16 cellular contexts compared by ENCODE assay signal in genomic region chr5:74889523-74890105, GRCh38. TPM values are rescaled to one million over a fixed set of nuclear protein-coding genes. Genes with fewer than 3 reads are reported as not detected.
DNase-seq lines count a peak whose midpoint lies in the region; ATAC-seq and TF ChIP-seq lines count a peak whose summit lies in the region.
"Had no signal": no experiment of that assay in that cellular context is flagged by ENCODE, and none has a peak within 500 bp of the region (broad histone marks: within the 10 kb centered on the region; RNA-seq: fewer than 3 reads in every experiment).

No MANE protein-coding gene starts in this region.

- in situ Hi-C loops in GM13977 (cut with MboI; ENCODE audit: low pct_unique_long_range_greater_than_20kb, low sequenced_read_pairs, unreplicated experiment): no loop called here

- intact Hi-C loops in ovary (cut with DNase I): no loop called here

- 43 to 83% (median 59%) methylated on average over 2 of the region's 2 CpGs for WGBS in ovary, 3 donors

- TF ChIP-seq CTCF in GM13977 (IDR thresholded peaks at IDR 0.05; ENCODE audit: extremely low read depth, insufficient read depth, missing control alignments) (no peak), GM20000 (IDR thresholded peaks at IDR 0.05; ENCODE audit: extremely low read depth, missing control alignments) (no peak), ovary (IDR thresholded peaks at IDR 0.05) (no peak)

- DNase-seq in GM13977 (ENCODE audit: low spot score): peak; percentile 59
- peak; percentile 25 for DNase-seq in GM20000 (ENCODE audit: low spot score)
- DNase-seq in glomerular visceral epithelial cell (ENCODE audit: extremely low spot score): peak; percentile 35
- DNase-seq in RPMI8226: no peak
- no peak for DNase-seq in ovary
- DNase-seq in MV-4-11 (lab: John Stamatoyannopoulos, UW): no peak
- DNase-seq in mesenteric fat pad (ENCODE audit: low spot score): no peak
- DNase-seq: activated CD8-positive, alpha-beta T cell treated with anti-CD3 and anti-CD28 coated beads for 36 hours; DMS153; KG1; NCI-H2171 treated with DMSO at 0.1 percent for 48 hours; T-cell; trophoblast cell had no signal

- TF ChIP-seq POLR2A in ovary (IDR thresholded peaks at IDR 0.05): no peak

- H3K4me3 ChIP-seq in ovary: no peak overlapping the region
- H3K4me3 ChIP-seq: esophagus muscularis mucosa had no signal

- TF ChIP-seq EP300 in ovary (IDR thresholded peaks at IDR 0.05): no peak

- H3K27me3 ChIP-seq in ovary: no peaks in the 10 kb centered on the region
- H3K27me3 ChIP-seq: esophagus muscularis mucosa had no signal

- no peaks in the 10 kb centered on the region for H3K9me3 ChIP-seq in ovary

- no peaks in the 10 kb centered on the region for H3K36me3 ChIP-seq in ovary
- H3K36me3 ChIP-seq: esophagus muscularis mucosa had no signal

- no peak overlapping the region for H3K27ac ChIP-seq in ovary
- H3K27ac ChIP-seq: esophagus muscularis mucosa had no signal

- peak; percentile 68 for ATAC-seq in HG03097 (IDR thresholded peaks at IDR 0.05; ENCODE audit: low FRiP score, unreplicated experiment)
- ATAC-seq: activated CD8-positive, alpha-beta T cell treated with anti-CD3 and anti-CD28 coated beads for 36 hours; sciatic nerve; T-cell had no signal

- no peaks in the 10 kb centered on the region for H3K4me1 ChIP-seq in ovary (ENCODE audit: insufficient read depth)
- H3K4me1 ChIP-seq: esophagus muscularis mucosa had no signal

RNA-seq across cellular contexts. Expression of gene FAM169A, which starts 23.4 kb away (rescaled TPM):
- total RNA-seq in ovary (10 to 100 TPM in 5 of 7 donors, 1 to 10 TPM in 2; 3.2 to 21.5 (median 11.5) TPM), mesenteric fat pad (0.16 TPM)
- polyA plus RNA-seq in ovary: 1 to 10 TPM; 1.7 to 2.2 TPM

Comparison
In these comparisons a context has a peak if more than half of its experiments do, and no peak if none do; other contexts are left out.
1. DNase-seq: peak in GM13977 (single experiment), GM20000 (single experiment) and glomerular visceral epithelial cell (single experiment); none in RPMI8226 (single experiment), ovary (0 of 5), MV-4-11 (single experiment) and mesenteric fat pad (single experiment).